ENCODE assay signal across 1 cellular context in the genomic region with DNA sequence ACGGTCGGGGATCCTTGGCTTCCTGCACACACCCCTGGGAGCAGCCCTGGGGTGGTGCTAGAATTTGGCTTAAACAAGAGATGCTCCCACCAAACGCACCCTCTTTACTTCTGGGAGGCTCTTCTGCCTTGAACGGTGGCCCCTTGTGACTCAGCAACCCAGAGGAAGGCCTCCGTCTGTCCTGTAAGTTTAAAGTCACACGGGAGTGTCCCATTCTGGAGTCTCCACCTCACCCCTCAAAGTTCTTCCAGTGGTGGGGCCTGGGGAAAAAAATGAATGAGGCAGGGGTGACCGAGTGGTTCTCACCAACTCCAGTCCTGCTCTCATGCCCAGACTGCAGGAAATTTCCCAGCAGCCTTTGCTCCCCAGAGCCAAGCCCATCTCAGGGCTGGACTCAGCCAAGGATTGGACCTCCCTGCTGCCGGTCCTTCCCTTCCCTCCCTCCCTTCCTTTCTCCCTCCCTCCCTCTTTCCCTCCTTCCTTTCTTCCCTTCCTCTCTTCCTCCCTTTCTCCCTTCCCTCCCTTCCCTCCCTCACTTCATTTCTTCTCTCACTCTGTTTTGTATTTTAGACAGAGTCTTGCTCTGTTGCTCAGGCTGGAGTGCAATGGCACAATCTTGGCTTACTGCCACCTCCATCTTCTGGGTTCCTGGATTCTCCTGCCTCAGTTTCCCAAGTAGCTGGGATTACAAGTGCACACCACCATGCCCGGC.
TF ChIP-seq lines count a peak whose summit lies in the region.

No MANE protein-coding gene starts in this region.

TF ChIP-seq in K562, 482 proteins besides CTCF, POLR2A, EP300 and RAD21 (continued from another document):
- TF ChIP-seq, protein P1, sequence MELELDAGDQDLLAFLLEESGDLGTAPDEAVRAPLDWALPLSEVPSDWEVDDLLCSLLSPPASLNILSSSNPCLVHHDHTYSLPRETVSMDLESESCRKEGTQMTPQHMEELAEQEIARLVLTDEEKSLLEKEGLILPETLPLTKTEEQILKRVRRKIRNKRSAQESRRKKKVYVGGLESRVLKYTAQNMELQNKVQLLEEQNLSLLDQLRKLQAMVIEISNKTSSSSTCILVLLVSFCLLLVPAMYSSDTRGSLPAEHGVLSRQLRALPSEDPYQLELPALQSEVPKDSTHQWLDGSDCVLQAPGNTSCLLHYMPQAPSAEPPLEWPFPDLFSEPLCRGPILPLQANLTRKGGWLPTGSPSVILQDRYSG (tag; conservative IDR thresholded peaks at IDR 0.05; ENCODE audit: low read depth), result no peak
- TF ChIP-seq ELF1 (tag; IDR thresholded peaks at IDR 0.05) (no peak), ZNF551 (CRISPR knock-in tag; IDR thresholded peaks at IDR 0.05) (no peak), ZNF695 (CRISPR knock-in tag; IDR thresholded peaks at IDR 0.05) (no peak), FOXK2 (conservative IDR thresholded peaks at IDR 0.05 in 1 of 2, IDR thresholded peaks at IDR 0.05 in 1 of 2; ENCODE audit: low read depth in 2 of 2) (no peak)
- TF ChIP-seq, protein P2, sequence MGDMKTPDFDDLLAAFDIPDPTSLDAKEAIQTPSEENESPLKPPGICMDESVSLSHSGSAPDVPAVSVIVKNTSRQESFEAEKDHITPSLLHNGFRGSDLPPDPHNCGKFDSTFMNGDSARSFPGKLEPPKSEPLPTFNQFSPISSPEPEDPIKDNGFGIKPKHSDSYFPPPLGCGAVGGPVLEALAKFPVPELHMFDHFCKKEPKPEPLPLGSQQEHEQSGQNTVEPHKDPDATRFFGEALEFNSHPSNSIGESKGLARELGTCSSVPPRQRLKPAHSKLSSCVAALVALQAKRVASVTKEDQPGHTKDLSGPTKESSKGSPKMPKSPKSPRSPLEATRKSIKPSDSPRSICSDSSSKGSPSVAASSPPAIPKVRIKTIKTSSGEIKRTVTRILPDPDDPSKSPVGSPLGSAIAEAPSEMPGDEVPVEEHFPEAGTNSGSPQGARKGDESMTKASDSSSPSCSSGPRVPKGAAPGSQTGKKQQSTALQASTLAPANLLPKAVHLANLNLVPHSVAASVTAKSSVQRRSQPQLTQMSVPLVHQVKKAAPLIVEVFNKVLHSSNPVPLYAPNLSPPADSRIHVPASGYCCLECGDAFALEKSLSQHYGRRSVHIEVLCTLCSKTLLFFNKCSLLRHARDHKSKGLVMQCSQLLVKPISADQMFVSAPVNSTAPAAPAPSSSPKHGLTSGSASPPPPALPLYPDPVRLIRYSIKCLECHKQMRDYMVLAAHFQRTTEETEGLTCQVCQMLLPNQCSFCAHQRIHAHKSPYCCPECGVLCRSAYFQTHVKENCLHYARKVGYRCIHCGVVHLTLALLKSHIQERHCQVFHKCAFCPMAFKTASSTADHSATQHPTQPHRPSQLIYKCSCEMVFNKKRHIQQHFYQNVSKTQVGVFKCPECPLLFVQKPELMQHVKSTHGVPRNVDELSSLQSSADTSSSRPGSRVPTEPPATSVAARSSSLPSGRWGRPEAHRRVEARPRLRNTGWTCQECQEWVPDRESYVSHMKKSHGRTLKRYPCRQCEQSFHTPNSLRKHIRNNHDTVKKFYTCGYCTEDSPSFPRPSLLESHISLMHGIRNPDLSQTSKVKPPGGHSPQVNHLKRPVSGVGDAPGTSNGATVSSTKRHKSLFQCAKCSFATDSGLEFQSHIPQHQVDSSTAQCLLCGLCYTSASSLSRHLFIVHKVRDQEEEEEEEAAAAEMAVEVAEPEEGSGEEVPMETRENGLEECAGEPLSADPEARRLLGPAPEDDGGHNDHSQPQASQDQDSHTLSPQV (IDR thresholded peaks at IDR 0.05), result peak; percentile 82
